ENCODE assay signal across 7 cellular contexts in the genomic region with DNA sequence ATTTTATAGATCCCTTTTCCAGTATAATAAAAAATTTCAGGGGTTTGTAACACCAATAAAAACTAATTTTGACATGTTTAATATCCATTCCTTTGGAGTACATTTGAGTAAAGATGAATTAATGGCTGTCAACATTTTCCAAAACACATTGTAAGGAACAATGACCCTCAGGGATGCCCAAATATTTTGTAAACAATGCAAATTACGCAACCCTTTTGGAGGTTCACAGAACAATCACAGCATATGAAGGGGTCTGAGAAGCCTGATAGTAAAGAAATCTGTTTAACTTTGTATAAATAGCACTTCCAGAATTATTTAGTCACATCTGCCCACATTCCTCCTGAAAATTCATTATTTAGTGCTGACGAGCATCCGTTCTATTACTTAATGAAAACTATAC.
"Had no signal": no experiment of that assay in that cellular context is flagged by ENCODE, and none has a peak within 500 bp of the region (broad histone marks: within the 10 kb centered on the region; RNA-seq: fewer than 3 reads in every experiment).

No MANE protein-coding gene starts in this region.

- H3K27ac ChIP-seq: HL-60, KMS-11 had no signal

- H3K9ac ChIP-seq: KMS-11 had no signal

- H3K36me3 Mint-ChIP-seq: IgD-negative memory B cell had no signal

- H3K9me3 Mint-ChIP-seq: H9, IgD-negative memory B cell had no signal

- H3K27me3 Mint-ChIP-seq: IgD-negative memory B cell had no signal

- H3K27ac Mint-ChIP-seq: IgD-negative memory B cell had no signal

- DNase-seq: GOT3, H9, HCEC 1CT, KBM-7 had no signal

- H3K4me3 Mint-ChIP-seq: H9, IgD-negative memory B cell had no signal

- H3K4me2 ChIP-seq: KMS-11 had no signal
